16 cellular contexts compared by ENCODE assay signal in genomic region chr6:148867851-148868250, GRCh38.
A peak's percentile ranks its signal among the peaks of the same experiment; 100 is the strongest.
DNase-seq lines count a peak whose midpoint lies in the region; ATAC-seq and TF ChIP-seq lines count a peak whose summit lies in the region.
"Had no signal": no experiment of that assay in that cellular context is flagged by ENCODE, and none has a peak within 500 bp of the region (broad histone marks: within the 10 kb centered on the region; RNA-seq: fewer than 3 reads in every experiment).

No MANE protein-coding gene starts in this region.

- intact Hi-C loops in esophagus muscularis mucosa (cut with DNase I), result no loop called here
- intact Hi-C loops in ascending aorta (cut with DNase I), result no loop called here

- TF ChIP-seq POLR2A in esophagus muscularis mucosa (IDR thresholded peaks at IDR 0.05; ENCODE audit: low read depth), result no peak

- H3K9me3 Mint-ChIP-seq in activated naive CD4-positive, alpha-beta T cell treated with anti-CD3 and anti-CD28 coated beads, Interleukin-2, amount 50 U/mL, for 72 hours, result peaks cover 3 to 4% of the 10 kb centered on the region in 2 donors
- H3K9me3 Mint-ChIP-seq in activated naive CD4-positive, alpha-beta T cell treated with anti-CD3 and anti-CD28 coated beads, Interleukin-2, amount 10 ng/mL, durations not matched to agents 7 days and 5 days, result peaks cover 3% of the 10 kb centered on the region
- H3K9me3 Mint-ChIP-seq in stimulated activated naive CD8-positive, alpha-beta T cell treated with anti-CD3 and anti-CD28 coated beads, Interleukin-15, Interleukin-2, amounts not matched to agents 100 ng/mL and 50 ng/mL, for 24 hours, result no peaks in the 10 kb centered on the region
- H3K9me3 Mint-ChIP-seq: WTC11 had no signal

- H3K27ac Mint-ChIP-seq in activated naive CD4-positive, alpha-beta T cell treated with anti-CD3 and anti-CD28 coated beads, Interleukin-2, amount 50 U/mL, for 72 hours, result no peak overlapping the region
- H3K27ac Mint-ChIP-seq in activated naive CD4-positive, alpha-beta T cell treated with anti-CD3 and anti-CD28 coated beads, Interleukin-2, amount 10 ng/mL, durations not matched to agents 7 days and 5 days, result no peak overlapping the region
- peak overlapping the region; percentile 49 for H3K27ac Mint-ChIP-seq in stimulated activated naive CD8-positive, alpha-beta T cell treated with anti-CD3 and anti-CD28 coated beads, Interleukin-15, Interleukin-2, amounts not matched to agents 100 ng/mL and 50 ng/mL, for 24 hours
- H3K27ac Mint-ChIP-seq: WTC11 had no signal

- no peaks in the 10 kb centered on the region for H3K9me3 ChIP-seq in OCI-LY3 (ENCODE audit: insufficient read depth, low read length)
- H3K9me3 ChIP-seq in esophagus muscularis mucosa, result no peaks in the 10 kb centered on the region
- H3K9me3 ChIP-seq in ascending aorta, result no peaks in the 10 kb centered on the region
- H3K9me3 ChIP-seq: upper lobe of left lung had no signal

- H3K27me3 Mint-ChIP-seq in activated naive CD4-positive, alpha-beta T cell treated with anti-CD3 and anti-CD28 coated beads, Interleukin-2, amount 10 ng/mL, durations not matched to agents 7 days and 5 days, result peaks cover 12% of the 10 kb centered on the region
- H3K27me3 Mint-ChIP-seq in stimulated activated naive CD8-positive, alpha-beta T cell treated with anti-CD3 and anti-CD28 coated beads, Interleukin-15, Interleukin-2, amounts not matched to agents 100 ng/mL and 50 ng/mL, for 24 hours, result no peaks in the 10 kb centered on the region

- CTCF ChIA-PET in activated naive CD4-positive, alpha-beta T cell treated with anti-CD3 and anti-CD28 coated beads, Interleukin-2, amount 10 ng/mL, durations not matched to agents 7 days and 5 days (lab: Charles Lee), result no interaction called here

- H2AFZ ChIP-seq in OCI-LY3 (ENCODE audit: low read depth, low read length), result no peak overlapping the region
- H2AFZ ChIP-seq: parathyroid adenoma had no signal

- no peak for TF ChIP-seq EP300 in esophagus muscularis mucosa (IDR thresholded peaks at IDR 0.05)

- TF ChIP-seq CTCF in OCI-LY3 (IDR thresholded peaks at IDR 0.05; ENCODE audit: low read depth, low read length) (no peak), esophagus muscularis mucosa (IDR thresholded peaks at IDR 0.05) (no peak), ascending aorta (IDR thresholded peaks at IDR 0.05) (no peak), omental fat pad (IDR thresholded peaks at IDR 0.05) (no peak)

- no peaks in the 10 kb centered on the region for H3K4me1 Mint-ChIP-seq in activated naive CD4-positive, alpha-beta T cell treated with anti-CD3 and anti-CD28 coated beads, Interleukin-2, amount 10 ng/mL, durations not matched to agents 7 days and 5 days
- H3K4me1 Mint-ChIP-seq in stimulated activated naive CD8-positive, alpha-beta T cell treated with anti-CD3 and anti-CD28 coated beads, Interleukin-15, Interleukin-2, amounts not matched to agents 100 ng/mL and 50 ng/mL, for 24 hours (ENCODE audit: low read depth), result peaks cover 35% of the 10 kb centered on the region

- H3K4me2 ChIP-seq in OCI-LY3 (ENCODE audit: low read length), result peak overlapping the region; percentile 83

- no peaks in the 10 kb centered on the region for H3K36me3 Mint-ChIP-seq in activated naive CD4-positive, alpha-beta T cell treated with anti-CD3 and anti-CD28 coated beads, Interleukin-2, amount 50 U/mL, for 72 hours
- no peaks in the 10 kb centered on the region for H3K36me3 Mint-ChIP-seq in activated naive CD4-positive, alpha-beta T cell treated with anti-CD3 and anti-CD28 coated beads, Interleukin-2, amount 10 ng/mL, durations not matched to agents 7 days and 5 days
- no peaks in the 10 kb centered on the region for H3K36me3 Mint-ChIP-seq in stimulated activated naive CD8-positive, alpha-beta T cell treated with anti-CD3 and anti-CD28 coated beads, Interleukin-15, Interleukin-2, amounts not matched to agents 100 ng/mL and 50 ng/mL, for 24 hours (ENCODE audit: low read depth)
- H3K36me3 Mint-ChIP-seq: WTC11 had no signal

- H3K27me3 ChIP-seq in OCI-LY3 (ENCODE audit: low read depth, low read length) (no peaks in the 10 kb centered on the region), esophagus muscularis mucosa (no peaks in the 10 kb centered on the region), ascending aorta (no peaks in the 10 kb centered on the region)
- H3K27me3 ChIP-seq: upper lobe of left lung had no signal

- peak; percentile 34 to 82 for ATAC-seq in activated naive CD4-positive, alpha-beta T cell treated with anti-CD3 and anti-CD28 coated beads, Interleukin-2, amount 50 U/mL, for 72 hours
- ATAC-seq in omental fat pad (ENCODE audit: low FRiP score), result no peak
- ATAC-seq: WTC11 had no signal

- no peak overlapping the region for H3K4me3 Mint-ChIP-seq in activated naive CD4-positive, alpha-beta T cell treated with anti-CD3 and anti-CD28 coated beads, Interleukin-2, amount 10 ng/mL, durations not matched to agents 7 days and 5 days
- peak overlapping the region; percentile 23 for H3K4me3 Mint-ChIP-seq in stimulated activated naive CD8-positive, alpha-beta T cell treated with anti-CD3 and anti-CD28 coated beads, Interleukin-15, Interleukin-2, amounts not matched to agents 100 ng/mL and 50 ng/mL, for 24 hours
- H3K4me3 Mint-ChIP-seq: WTC11 had no signal

- H3K27ac ChIP-seq in OCI-LY3 (ENCODE audit: low read length) (peak overlapping the region; percentile 83), esophagus muscularis mucosa (replicated peaks in 1 of 4) (peak overlapping the region in 3 of 4 donors; percentile 17 to 34 (median 33)), ascending aorta (peak overlapping the region in 1 of 2 donors; percentile 26)
- H3K27ac ChIP-seq: parathyroid adenoma, upper lobe of left lung had no signal

- H4K20me1 ChIP-seq in OCI-LY3 (ENCODE audit: insufficient read depth, low read length), result no peaks in the 10 kb centered on the region

- DNase-seq in activated naive CD4-positive, alpha-beta T cell treated with anti-CD3 and anti-CD28 coated beads, Interleukin-2, amount 50 U/mL, for 72 hours (ENCODE audit: low spot score in 2 of 2), result no peak
- DNase-seq in activated naive CD4-positive, alpha-beta T cell treated with anti-CD3 and anti-CD28 coated beads, Interleukin-2, amount 10 ng/mL, durations not matched to agents 7 days and 5 days, result no peak
- DNase-seq in esophagus muscularis mucosa (ENCODE audit: extremely low spot score) (no peak), ascending aorta (ENCODE audit: low spot score in 2 of 2) (no peak), omental fat pad (ENCODE audit: low spot score) (no peak), occipital lobe (lab: John Stamatoyannopoulos, UW) (no peak)
- DNase-seq: activated effector memory CD4-positive, alpha-beta T cell treated with Interleukin-2 at 50 U/mL for 16 hours; DMS53; effector memory CD4-positive, alpha-beta T cell; midbrain; NCI-H2171; upper lobe of left lung had no signal

- H3K9ac ChIP-seq in OCI-LY3 (ENCODE audit: low read length), result no peak overlapping the region; the same call in 1 of the 2 replicates
- H3K9ac ChIP-seq: parathyroid adenoma had no signal

- H3K4me3 ChIP-seq in OCI-LY3 (ENCODE audit: low read length) (peak overlapping the region; percentile 5; the same call in 1 of the 2 replicates), esophagus muscularis mucosa (no peak overlapping the region), ascending aorta (no peak overlapping the region)
- H3K4me3 ChIP-seq: upper lobe of left lung had no signal

- H3K79me2 ChIP-seq in OCI-LY3 (ENCODE audit: low read length), result no peaks in the 10 kb centered on the region

- peaks cover 33% of the 10 kb centered on the region for H3K4me1 ChIP-seq in OCI-LY3 (ENCODE audit: low read length)
- peaks cover 8 to 47% (median 35%) of the 10 kb centered on the region in 4 donors for H3K4me1 ChIP-seq in esophagus muscularis mucosa
- H3K4me1 ChIP-seq in ascending aorta, result peaks cover 0 to 11% of the 10 kb centered on the region in 2 donors
- H3K4me1 ChIP-seq: parathyroid adenoma, upper lobe of left lung had no signal

- peaks cover 5% of the 10 kb centered on the region for H3K36me3 ChIP-seq in OCI-LY3 (replicated peaks; ENCODE audit: low read depth, low read length)
- no peaks in the 10 kb centered on the region for H3K36me3 ChIP-seq in esophagus muscularis mucosa
- no peaks in the 10 kb centered on the region for H3K36me3 ChIP-seq in ascending aorta
- H3K36me3 ChIP-seq: upper lobe of left lung had no signal
